ENCODE assay signal across 28 cellular contexts in the genomic region with DNA sequence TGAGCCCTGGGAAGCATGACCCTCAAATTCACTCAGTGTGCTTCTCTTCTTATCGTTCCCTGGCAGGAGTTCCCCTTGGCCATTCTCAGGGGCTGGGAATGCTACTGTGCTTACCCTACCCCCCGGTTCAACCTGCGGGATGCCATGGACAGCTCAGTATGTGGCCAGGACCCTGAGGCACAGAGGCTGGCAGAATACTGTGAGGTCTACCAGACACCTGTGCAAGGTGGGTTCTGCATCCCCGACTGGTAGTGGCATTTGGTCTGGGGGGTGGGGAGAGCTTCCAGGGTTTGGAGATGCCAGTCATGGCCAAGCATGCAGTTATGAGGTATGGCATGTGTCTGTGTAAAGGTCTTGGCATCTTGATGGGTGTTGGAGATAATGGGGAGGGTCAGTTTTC. TPM values are rescaled to one million over a fixed set of nuclear protein-coding genes. Genes with fewer than 3 reads are reported as not detected.
"Had no signal": no experiment of that assay in that cellular context is flagged by ENCODE, and none has a peak within 500 bp of the region (broad histone marks: within the 10 kb centered on the region; RNA-seq: fewer than 3 reads in every experiment).

No MANE protein-coding gene starts in this region.

- H3K4me3 Mint-ChIP-seq: naive thymus-derived CD8-positive, alpha-beta T cell; nephron; neural crest cell; stimulated activated effector memory CD8-positive, alpha-beta T cell treated with anti-CD3 and anti-CD28 coated beads, Interleukin-12 subunit alpha, Interleukin-12 subunit beta, amount 100 ng/mL, for 72 hours; stimulated activated naive CD8-positive, alpha-beta T cell treated with anti-CD3 and anti-CD28 coated beads, Interleukin-15, Interleukin-2, amounts not matched to agents 100 ng/mL and 50 ng/mL, for 24 hours; type B pancreatic cell had no signal

- H3K79me2 ChIP-seq: hepatocyte had no signal

- H3K9me3 ChIP-seq: mucosa of descending colon, pancreas, prostate gland, suprapubic skin, thoracic aorta, tibial artery, vagina had no signal

- H3K4me3 ChIP-seq: hepatocyte, left ventricle myocardium inferior, lung, mucosa of descending colon, pancreas, prostate gland, skin epidermis, suprapubic skin, thoracic aorta, tibial artery, vagina had no signal

- H3K27ac ChIP-seq: hepatocyte, left ventricle myocardium inferior, pancreas, prostate gland, skin epidermis, suprapubic skin, thoracic aorta, tibial artery, vagina had no signal

- ATAC-seq: naive thymus-derived CD8-positive, alpha-beta T cell; pancreas; right cardiac atrium; sciatic nerve had no signal

- H3K27ac Mint-ChIP-seq: naive thymus-derived CD8-positive, alpha-beta T cell; nephron; stimulated activated effector memory CD8-positive, alpha-beta T cell treated with anti-CD3 and anti-CD28 coated beads, Interleukin-12 subunit alpha, Interleukin-12 subunit beta, amount 100 ng/mL, for 72 hours; stimulated activated naive CD8-positive, alpha-beta T cell treated with anti-CD3 and anti-CD28 coated beads, Interleukin-15, Interleukin-2, amounts not matched to agents 100 ng/mL and 50 ng/mL, for 24 hours; type B pancreatic cell had no signal

- H3K36me3 Mint-ChIP-seq: stimulated activated effector memory CD8-positive, alpha-beta T cell treated with anti-CD3 and anti-CD28 coated beads, Interleukin-12 subunit alpha, Interleukin-12 subunit beta, amount 100 ng/mL, for 72 hours had no signal

- H3K36me3 ChIP-seq: pancreas, prostate gland, suprapubic skin, thoracic aorta, vagina had no signal

- H3K4me2 ChIP-seq: hepatocyte had no signal

- H3K9me3 Mint-ChIP-seq: nephron; neural crest cell; stimulated activated effector memory CD8-positive, alpha-beta T cell treated with anti-CD3 and anti-CD28 coated beads, Interleukin-12 subunit alpha, Interleukin-12 subunit beta, amount 100 ng/mL, for 72 hours; stimulated activated naive CD8-positive, alpha-beta T cell treated with anti-CD3 and anti-CD28 coated beads, Interleukin-15, Interleukin-2, amounts not matched to agents 100 ng/mL and 50 ng/mL, for 24 hours; type B pancreatic cell had no signal

- H3K27me3 ChIP-seq: pancreas, suprapubic skin, tibial artery, vagina had no signal

- H3K4me1 ChIP-seq: left ventricle myocardium inferior, pancreas, prostate gland, suprapubic skin, tibial artery, vagina had no signal

- H3K4me1 Mint-ChIP-seq: naive thymus-derived CD8-positive, alpha-beta T cell; nephron; neural crest cell; stimulated activated effector memory CD8-positive, alpha-beta T cell treated with anti-CD3 and anti-CD28 coated beads, Interleukin-12 subunit alpha, Interleukin-12 subunit beta, amount 100 ng/mL, for 72 hours had no signal

- H2AFZ ChIP-seq: hepatocyte had no signal

- DNase-seq: left colon; left ventricle myocardium inferior; mesendoderm; midbrain; naive thymus-derived CD8-positive, alpha-beta T cell; nucleus accumbens; pancreas; retina; right cardiac atrium; stimulated activated CD4-positive, alpha-beta T cell treated with anti-CD3 and anti-CD28 coated beads, Interleukin-4, amount 100 ng/mL, for 24 hours; stimulated activated naive CD4-positive, alpha-beta T cell; tibial artery had no signal

RNA-seq across cellular contexts. Expression of gene WSCD1, which starts 39.4 kb away (rescaled TPM):
- total RNA-seq: naive thymus-derived CD8-positive, alpha-beta T cell; osteoblast had no signal
- polyA plus RNA-seq: keratinocyte; naive thymus-derived CD8-positive, alpha-beta T cell had no signal
